In the genomic region with DNA sequence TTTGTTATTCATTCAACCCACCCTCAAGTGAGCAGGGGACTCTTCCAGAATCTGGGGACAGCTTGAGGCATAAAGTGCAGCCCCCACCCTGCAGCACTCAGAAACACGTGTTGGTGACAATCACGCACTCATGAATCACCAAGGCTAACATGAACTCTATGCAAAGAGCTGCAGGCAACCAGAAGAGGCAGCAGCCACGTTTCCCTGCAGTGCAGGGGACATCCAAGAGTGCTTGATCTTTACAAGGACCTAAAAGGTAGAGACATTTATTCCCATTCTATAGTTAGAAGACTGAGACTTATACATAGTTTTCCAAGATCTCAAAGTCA, we compare ENCODE assay signal across 20 cellular contexts.
DNase-seq lines count a peak whose midpoint lies in the region; ATAC-seq and TF ChIP-seq lines count a peak whose summit lies in the region.
"Had no signal": no experiment of that assay in that cellular context is flagged by ENCODE, and none has a peak within 500 bp of the region (broad histone marks: within the 10 kb centered on the region; RNA-seq: fewer than 3 reads in every experiment).

No MANE protein-coding gene starts in this region.

- CTCF ChIA-PET in Panc1 (lab: Charles Lee) = no interaction called here

- no peaks in the 10 kb centered on the region for H3K27me3 Mint-ChIP-seq in stimulated activated naive CD8-positive, alpha-beta T cell treated with anti-CD3 and anti-CD28 coated beads, Interleukin-15, Interleukin-2, amounts not matched to agents 100 ng/mL and 50 ng/mL, for 24 hours

- no TSS peak for BruUV-seq in Panc1 (replicated peaks; lab: Mats Ljungman, UMichigan)

- intact Hi-C loops in Panc1 (cut with micrococcal nuclease; ENCODE audit: unreplicated experiment) = no loop called here

- no peak overlapping the region for H3K27ac ChIP-seq in Panc1 (ENCODE audit: low read length)
- H3K27ac ChIP-seq: SK-N-MC had no signal

- H3K27ac Mint-ChIP-seq in stimulated activated naive CD8-positive, alpha-beta T cell treated with anti-CD3 and anti-CD28 coated beads, Interleukin-15, Interleukin-2, amounts not matched to agents 100 ng/mL and 50 ng/mL, for 24 hours = peak overlapping the region; percentile 88

- H3K4me3 ChIP-seq in Panc1 (ENCODE audit: low read depth in 2 of 2, low read length in 2 of 2) = no peak overlapping the region
- H3K4me3 ChIP-seq in epithelial cell of esophagus (ENCODE audit: low read length) = no peak overlapping the region
- H3K4me3 ChIP-seq: K562 had no signal

- no peaks in the 10 kb centered on the region for H3K9me3 ChIP-seq in Panc1 (ENCODE audit: control insufficient read depth, insufficient read depth, low read depth, low read length)
- H3K9me3 ChIP-seq: ascending aorta, gastrocnemius medialis, suprapubic skin had no signal

- no peak for TF ChIP-seq CTCF in Panc1 (IDR thresholded peaks at IDR 0.05)
- TF ChIP-seq CTCF in epithelial cell of esophagus (IDR thresholded peaks at IDR 0.05; ENCODE audit: insufficient read depth, low read depth, low read length, missing control alignments) = no peak

- no peak for ATAC-seq in stimulated activated naive CD8-positive, alpha-beta T cell treated with anti-CD3 and anti-CD28 coated beads, Interleukin-15, Interleukin-2, amounts not matched to agents 100 U/mL and 50 U/mL, for 24 hours
- ATAC-seq in Panc1 (peak; percentile 66), HG03520 (IDR thresholded peaks at IDR 0.05; ENCODE audit: unreplicated experiment) (no peak)

- no peaks in the 10 kb centered on the region for H3K36me3 ChIP-seq in Panc1 (ENCODE audit: control insufficient read depth, insufficient read depth, low read length)
- H3K36me3 ChIP-seq: ascending aorta, gastrocnemius medialis, suprapubic skin had no signal

- peaks cover 4% of the 10 kb centered on the region for H3K36me3 Mint-ChIP-seq in stimulated activated naive CD8-positive, alpha-beta T cell treated with anti-CD3 and anti-CD28 coated beads, Interleukin-15, Interleukin-2, amounts not matched to agents 100 ng/mL and 50 ng/mL, for 24 hours (ENCODE audit: low read depth)

- H3K27me3 ChIP-seq in Panc1 (ENCODE audit: control insufficient read depth, insufficient read depth, low read length) = no peaks in the 10 kb centered on the region
- H3K27me3 ChIP-seq: ascending aorta, gastrocnemius medialis, suprapubic skin had no signal

- peaks cover 33% of the 10 kb centered on the region for H3K4me1 Mint-ChIP-seq in stimulated activated naive CD8-positive, alpha-beta T cell treated with anti-CD3 and anti-CD28 coated beads, Interleukin-15, Interleukin-2, amounts not matched to agents 100 ng/mL and 50 ng/mL, for 24 hours (ENCODE audit: low read depth)

- POLR2A ChIA-PET in Panc1 (lab: Charles Lee) = no interaction called here

- peaks cover 23% of the 10 kb centered on the region for H3K4me1 ChIP-seq in Panc1 (ENCODE audit: control insufficient read depth, insufficient read depth, low read length)
- H3K4me1 ChIP-seq: gastrocnemius medialis had no signal

- DNase-seq in stimulated activated naive CD8-positive, alpha-beta T cell treated with anti-CD3 and anti-CD28 coated beads, Interleukin-15, Interleukin-2, amounts not matched to agents 100 U/mL and 50 U/mL, for 24 hours = no peak
- DNase-seq in Panc1 (ENCODE audit: low read depth, low spot score) (no peak), epithelial cell of esophagus (ENCODE audit: low read depth) (peak; percentile 28), AG20443 (ENCODE audit: low spot score) (no peak), cerebellar cortex (ENCODE audit: low spot score) (no peak), hippocampal formation (lab: John Stamatoyannopoulos, UW) (no peak)
- DNase-seq: activated CD4-positive, alpha-beta T cell treated with anti-CD3 and anti-CD28 coated beads, Interleukin-2, amount 50 U/mL, for 4 hours; cortex of kidney; gastrocnemius medialis; left ventricle myocardium superior; NCI-H1092 treated with DMSO at 0.1 percent for 48 hours; NCI-H526; stimulated activated CD4-positive, alpha-beta T cell treated with anti-CD3 and anti-CD28 coated beads, Interleukin-2, amount 100 ng/mL, for 48 hours had no signal

- peaks cover 3% of the 10 kb centered on the region for H3K9me3 Mint-ChIP-seq in stimulated activated naive CD8-positive, alpha-beta T cell treated with anti-CD3 and anti-CD28 coated beads, Interleukin-15, Interleukin-2, amounts not matched to agents 100 ng/mL and 50 ng/mL, for 24 hours
- H3K9me3 Mint-ChIP-seq: activated T-helper 1 cell treated with anti-CD3 and anti-CD28 coated beads, Interleukin-12 subunit alpha, Interleukin-12 subunit beta, Interleukin-2, Interleukin-4 antibody, amounts not matched to agents 30 ng/mL and 10 ng/mL and 1 ng/mL, durations not matched to agents 14 hours and 24 hours and 36 hours had no signal

- in situ Hi-C loops in Panc1 (cut with HindIII; ENCODE audit: low pct_unique_long_range_greater_than_20kb, low sequenced_read_pairs) = no loop called here

- H3K4me3 Mint-ChIP-seq in stimulated activated naive CD8-positive, alpha-beta T cell treated with anti-CD3 and anti-CD28 coated beads, Interleukin-15, Interleukin-2, amounts not matched to agents 100 ng/mL and 50 ng/mL, for 24 hours = no peak overlapping the region
